33 cellular contexts compared by ENCODE assay signal in the genomic region with DNA sequence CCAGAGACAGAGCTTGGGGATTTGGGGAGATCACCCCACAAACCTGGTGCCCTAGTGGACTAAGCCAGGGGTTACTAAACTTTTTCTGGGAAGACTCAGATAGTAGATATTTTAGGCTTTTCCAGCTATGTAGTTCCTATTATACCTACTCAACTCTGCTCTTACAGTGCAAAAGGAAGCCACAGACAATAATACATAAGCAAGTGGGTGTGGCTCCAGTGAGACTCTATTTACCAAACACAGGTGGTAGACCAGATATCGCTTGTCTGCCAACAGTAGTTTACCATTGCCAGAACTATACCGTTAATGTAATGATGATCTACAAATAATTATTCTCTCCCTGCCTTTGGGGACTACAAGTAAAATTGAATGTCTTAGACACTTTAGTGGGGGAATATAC. TPM values are rescaled to one million over a fixed set of nuclear protein-coding genes. Genes with fewer than 3 reads are reported as not detected.
"Had no signal": no experiment of that assay in that cellular context is flagged by ENCODE, and none has a peak within 500 bp of the region (broad histone marks: within the 10 kb centered on the region; RNA-seq: fewer than 3 reads in every experiment).

No MANE protein-coding gene starts in this region.

- H3K36me3 ChIP-seq: ascending aorta, cardiac muscle cell had no signal

- H3K27me3 ChIP-seq: ascending aorta, cardiac muscle cell had no signal

- H3K9me3 ChIP-seq: ascending aorta had no signal

- H3K27ac ChIP-seq: ascending aorta, cardiac muscle cell, VCaP had no signal

- H3K4me1 ChIP-seq: ascending aorta had no signal

- FAIRE-seq: bronchial epithelial cell, TTC549 had no signal

- H3K4me3 ChIP-seq: ascending aorta, cardiac muscle cell had no signal

- DNase-seq: activated B cell treated with CpG ODN at 0.5 μM for 24 hours; activated CD4-positive, alpha-beta memory T cell treated with anti-CD3 and anti-CD28 coated beads for 36 hours; activated CD4-positive, alpha-beta T cell treated with anti-CD3 and anti-CD28 coated beads for 4 hours; activated CD4-positive, alpha-beta T cell treated with anti-CD3 and anti-CD28 coated beads, Interleukin-2, amount 10 ng/mL, durations not matched to agents 24 days and 14 days; activated CD4-positive, alpha-beta T cell treated with anti-CD3 and anti-CD28 coated beads, Interleukin-2, amount 50 U/mL, for 1 hour; activated CD4-positive, alpha-beta T cell treated with anti-CD3 and anti-CD28 coated beads, Interleukin-2, amount 50 U/mL, for 4 hours; activated CD4-positive, CD25-positive, alpha-beta regulatory T cell treated with anti-CD3 and anti-CD28 coated beads, Interleukin-2, amount 50 U/mL, for 72 hours; activated CD8-positive, alpha-beta memory T cell treated with anti-CD3 and anti-CD28 coated beads, Interleukin-2, amount 50 U/mL, for 4 hours; activated CD8-positive, alpha-beta T cell treated with anti-CD3 and anti-CD28 coated beads for 36 hours; activated effector memory CD4-positive, alpha-beta T cell treated with Interleukin-2 at 50 U/mL for 16 hours; activated gamma-delta T cell; activated naive CD4-positive, alpha-beta T cell treated with anti-CD3 and anti-CD28 coated beads, Interleukin-2, amount 10 ng/mL, durations not matched to agents 7 days and 5 days; activated naive CD4-positive, alpha-beta T cell treated with Interleukin-2 at 50 U/mL for 16 hours; activated naive CD8-positive, alpha-beta T cell treated with anti-CD3 and anti-CD28 coated beads, Interleukin-2, amount 10 ng/mL, durations not matched to agents 7 days and 5 days; activated naive CD8-positive, alpha-beta T cell treated with anti-CD3 and anti-CD28 coated beads, Interleukin-2, amount 50 U/mL, for 24 hours; activated T-cell treated with anti-CD3 and anti-CD28 coated beads for 4 hours; activated T-cell treated with anti-CD3 and anti-CD28 coated beads, Interleukin-2, amount 50 U/mL, for 1 hour; activated T-cell treated with anti-CD3 and anti-CD28 coated beads, Interleukin-2, amount 50 U/mL, for 4 hours; amygdala; anterior cingulate cortex; caudate nucleus; cerebellar nuclear complex; T-helper 2 cell; T-helper 9 cell had no signal

- ATAC-seq: activated CD8-positive, alpha-beta T cell treated with anti-CD3 and anti-CD28 coated beads for 36 hours; activated naive CD8-positive, alpha-beta T cell treated with anti-CD3 and anti-CD28 coated beads, Interleukin-2, amount 50 U/mL, for 24 hours; activated T-cell treated with anti-CD3 and anti-CD28 coated beads, Interleukin-2, amount 50 U/mL, for 4 hours had no signal

RNA-seq across cellular contexts. Expression of gene LDHC, which starts 6.9 kb away (rescaled TPM):
- total RNA-seq: activated B cell treated with CpG ODN at 0.5 μM for 24 hours; activated CD4-positive, alpha-beta memory T cell treated with anti-CD3 and anti-CD28 coated beads for 36 hours; activated CD4-positive, alpha-beta T cell treated with anti-CD3 and anti-CD28 coated beads, Interleukin-2, amount 10 ng/mL, durations not matched to agents 24 days and 14 days; activated CD8-positive, alpha-beta memory T cell treated with anti-CD3 and anti-CD28 coated beads for 36 hours; activated CD8-positive, alpha-beta T cell treated with anti-CD3 and anti-CD28 coated beads for 36 hours; activated naive CD8-positive, alpha-beta T cell treated with anti-CD3 and anti-CD28 coated beads, Interleukin-2, amount 10 ng/mL, durations not matched to agents 7 days and 5 days; activated T-helper 2 cell treated with anti-CD3 and anti-CD28 coated beads, Interferon-gamma antibody, Interleukin-2, Interleukin-4, amounts not matched to agents 10 μg/mL and 5 μg/mL and 100 μg/mL, durations not matched to agents 14 hours and 24 hours and 36 hours; ascending aorta; cardiac muscle cell had no signal
- polyA plus RNA-seq: cardiac muscle cell had no signal

RNA-seq across cellular contexts. Expression of gene LDHAL6A, which starts 36.6 kb away (rescaled TPM):
- total RNA-seq: activated B cell treated with CpG ODN at 0.5 μM for 24 hours; activated CD4-positive, alpha-beta T cell treated with anti-CD3 and anti-CD28 coated beads, Interleukin-2, amount 10 ng/mL, durations not matched to agents 24 days and 14 days; activated CD8-positive, alpha-beta memory T cell treated with anti-CD3 and anti-CD28 coated beads for 36 hours; activated CD8-positive, alpha-beta T cell treated with anti-CD3 and anti-CD28 coated beads for 36 hours; activated naive CD8-positive, alpha-beta T cell treated with anti-CD3 and anti-CD28 coated beads, Interleukin-2, amount 10 ng/mL, durations not matched to agents 7 days and 5 days; activated T-cell treated with anti-CD3 and anti-CD28 coated beads, Interleukin-2, amount 50 U/mL, for 4 hours; activated T-helper 2 cell treated with anti-CD3 and anti-CD28 coated beads, Interferon-gamma antibody, Interleukin-2, Interleukin-4, amounts not matched to agents 10 μg/mL and 5 μg/mL and 100 μg/mL, durations not matched to agents 14 hours and 24 hours and 36 hours; ascending aorta; bronchial epithelial cell; cardiac muscle cell; chondrocyte had no signal
- polyA plus RNA-seq: adipose tissue had no signal
